Comparison of ENCODE assay signal across 10 cellular contexts in genomic region chr10:93267521-93267920, GRCh38.
DNase-seq lines count a peak whose midpoint lies in the region; ATAC-seq, FAIRE-seq and TF ChIP-seq lines count a peak whose summit lies in the region.
"Had no signal": no experiment of that assay in that cellular context is flagged by ENCODE, and none has a peak within 500 bp of the region (broad histone marks: within the 10 kb centered on the region; RNA-seq: fewer than 3 reads in every experiment).

No MANE protein-coding gene starts in this region.

- TF ChIP-seq POLR2A in K562 (conservative IDR thresholded peaks at IDR 0.05), result no peak

- 0% methylated on average over 3 of the region's 3 CpGs for WGBS in K562 (ENCODE audit: insufficient coverage, low coverage, missing lambda C conversion rate)

- H2AFZ ChIP-seq in K562 (ENCODE audit: low read depth, low read length), result no peak overlapping the region

- H3K27me3 ChIP-seq in K562 (ENCODE audit: control insufficient read depth in 2 of 2, insufficient read depth in 2 of 2, low read length in 2 of 2), result peaks cover 0 to 10% of the 10 kb centered on the region in 2 experiments; a peak in 1 of 5 replicates

- no peak for TF ChIP-seq CTCF in K562 (IDR thresholded peaks at IDR 0.05 in 2 of 3, conservative IDR thresholded peaks at IDR 0.05 in 1 of 3; ENCODE audit: insufficient read depth in 2 of 3, low read depth in 1 of 3, low read length in 3 of 3)
- no peak for TF ChIP-seq CTCF in osteocyte (IDR thresholded peaks at IDR 0.05)

- peaks cover 3% of the 10 kb centered on the region for H3K36me3 Mint-ChIP-seq in osteocyte (ENCODE audit: unreplicated experiment)

- no peaks in the 10 kb centered on the region for H3K9me1 ChIP-seq in K562 (ENCODE audit: control insufficient read depth, insufficient read depth, low read length)

- H3K27ac Mint-ChIP-seq in osteocyte (ENCODE audit: unreplicated experiment), result no peak overlapping the region
- H3K27ac Mint-ChIP-seq: T-helper 1 cell treated with Interleukin-12 subunit alpha and Interleukin-12 subunit beta and Interleukin-4 antibody, amounts not matched to agents 30 μg/mL and 1 μg/mL, for 36 hours had no signal

- DNase-seq in K562 (ENCODE audit: extremely low read depth in 1 of 4, low spot score in 3 of 4) (no peak), NCI-H2227 (lab: John Stamatoyannopoulos, UW; ENCODE audit: unreplicated experiment) (no peak), osteocyte (ENCODE audit: extremely low spot score, unreplicated experiment) (no peak), T1000 (lab: John Stamatoyannopoulos, UW) (no peak)
- DNase-seq: NCI-H345 had no signal

- no TSS peak for BruUV-seq in K562 (replicated peaks; lab: Mats Ljungman, UMichigan)

- intact Hi-C loops in K562 (cut with micrococcal nuclease), result no loop called here

- no peaks in the 10 kb centered on the region for H3K79me2 ChIP-seq in K562 (ENCODE audit: control insufficient read depth, insufficient read depth, low read length)

- TF ChIP-seq RAD21 in K562 (CRISPR knock-in tag; conservative IDR thresholded peaks at IDR 0.05 in 1 of 2, IDR thresholded peaks at IDR 0.05 in 1 of 2), result no peak

- no peak overlapping the region for H3K4me3 ChIP-seq in K562

- no peaks in the 10 kb centered on the region for H3K4me1 Mint-ChIP-seq in osteocyte (ENCODE audit: unreplicated experiment)

- no peak for FAIRE-seq in K562 (lab: Jason Lieb, UNC)

- no peaks in the 10 kb centered on the region for H3K9me3 ChIP-seq in K562 (replicated peaks; ENCODE audit: control insufficient read depth, insufficient read depth, low read depth, low read length)

- no peaks in the 10 kb centered on the region for H3K4me1 ChIP-seq in K562 (replicated peaks in 1 of 2; ENCODE audit: control insufficient read depth in 2 of 2, insufficient read depth in 2 of 2, low read length in 2 of 2)

- no peak overlapping the region for H3K4me2 ChIP-seq in K562 (ENCODE audit: insufficient read depth, low read length)

- no peaks in the 10 kb centered on the region for H3K27me3 Mint-ChIP-seq in osteocyte (ENCODE audit: unreplicated experiment)

- H4K20me1 ChIP-seq in K562 (replicated peaks; ENCODE audit: control insufficient read depth, insufficient read depth, low read length), result no peaks in the 10 kb centered on the region

- no peak overlapping the region for H3K9ac ChIP-seq in K562 (ENCODE audit: insufficient read depth in 1 of 2, low read depth in 2 of 2, low read length in 2 of 2)

- peak; percentile 98 for ATAC-seq in GM18873 (IDR thresholded peaks at IDR 0.05; ENCODE audit: low FRiP score, unreplicated experiment)
- peak; percentile 100 for ATAC-seq in GM21529 (IDR thresholded peaks at IDR 0.05; ENCODE audit: unreplicated experiment)
- peak; percentile 99 for ATAC-seq in HG03159 (IDR thresholded peaks at IDR 0.05; ENCODE audit: unreplicated experiment)
- ATAC-seq in K562, result no peak
- no peak for ATAC-seq in esophagus mucosa

- in situ Hi-C loops in K562 (cut with MboI), result no loop called here

- no peak overlapping the region for H3K4me3 Mint-ChIP-seq in osteocyte (ENCODE audit: unreplicated experiment)
- H3K4me3 Mint-ChIP-seq: T-helper 1 cell treated with Interleukin-12 subunit alpha and Interleukin-12 subunit beta and Interleukin-4 antibody, amounts not matched to agents 30 μg/mL and 1 μg/mL, for 36 hours had no signal

- H3K27ac ChIP-seq in K562 (ENCODE audit: extremely low read depth, low read depth, low read length), result no peak overlapping the region

- POLR2A ChIA-PET in K562 (lab: Yijun Ruan, JAX), result interaction anchor here (0.8 kb wide), 1 partner anchor 18 kb away, joined by 5 read pairs; no protein-coding TSS in a partner anchor

- no peaks in the 10 kb centered on the region for H3K36me3 ChIP-seq in K562 (ENCODE audit: control insufficient read depth, insufficient read depth, low read length)

- peaks cover 18% of the 10 kb centered on the region for H3K9me3 Mint-ChIP-seq in osteocyte (ENCODE audit: unreplicated experiment)

- no peak for TF ChIP-seq EP300 in K562 (IDR thresholded peaks at IDR 0.05; ENCODE audit: low read length)

- CTCF ChIA-PET in K562 (lab: Yijun Ruan, JAX; ENCODE audit: low intra/inter-chr PET ratio), result no interaction called here

TF ChIP-seq in K562, 482 proteins besides CTCF, POLR2A, EP300 and RAD21:
- peak; percentile 18; the same call in 1 of the 2 replicates for TF ChIP-seq SPI1 (IDR thresholded peaks at IDR 0.05; ENCODE audit: borderline replicate concordance, low read depth, low read length)
- no peak for TF ChIP-seq FOXP4 (CRISPR knock-in tag; IDR thresholded peaks at IDR 0.05; ENCODE audit: borderline replicate concordance)

Comparison
In these comparisons a context has a peak if more than half of its experiments do, and no peak if none do; other contexts are left out.
1. ATAC-seq: peak in GM18873 (single experiment), GM21529 (single experiment) and HG03159 (single experiment); none in K562 (single experiment) and esophagus mucosa (single experiment).